21 cellular contexts compared by ENCODE assay signal in the genomic region with DNA sequence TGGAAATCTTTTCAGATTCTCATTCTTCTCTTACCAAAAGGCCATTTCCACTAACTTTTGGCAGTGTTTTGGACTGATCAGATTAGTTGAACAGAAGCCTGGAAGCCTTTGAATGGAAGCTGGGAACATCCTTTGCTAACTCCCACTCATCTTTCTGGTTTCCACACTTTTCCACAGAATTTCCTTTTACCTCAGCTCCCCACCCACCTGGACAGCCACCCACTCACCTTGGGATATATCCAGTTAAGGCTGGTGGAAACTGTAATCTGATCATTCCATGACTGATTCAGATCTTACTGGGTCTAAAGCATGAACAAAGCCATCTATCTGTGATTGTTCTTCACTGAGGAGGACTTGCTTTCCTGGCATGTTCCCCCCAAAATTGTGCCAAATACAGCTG.
"Had no signal": no experiment of that assay in that cellular context is flagged by ENCODE, and none has a peak within 500 bp of the region (broad histone marks: within the 10 kb centered on the region; RNA-seq: fewer than 3 reads in every experiment).

No MANE protein-coding gene starts in this region.

- H3K4me2 ChIP-seq: SK-N-SH had no signal

- H3K36me3 ChIP-seq: MG63 had no signal

- DNase-seq: Karpas-422, KG1, MG63, NCI-H1092, NCI-H1105 treated with DMSO at 0.1 percent for 48 hours, NCI-H1417 treated with DMSO at 0.1 percent for 48 hours, NCI-H187, NCI-H2029, NCI-H2081 treated with DMSO at 0.1 percent for 48 hours, NCI-H2171, NCI-H226, NCI-H446, NCI-H510A, NCI-H524 treated with DMSO at 0.1 percent for 48 hours, NCI-H69, NCI-H774, Right ventricle myocardium superior, RPMI8226, SK-N-SH, SW 1271 had no signal

- H3K27me3 ChIP-seq: MG63 had no signal

- H3K4me3 ChIP-seq: MG63 had no signal

- FAIRE-seq: RCC 7860 had no signal

- H3K9ac ChIP-seq: SK-N-SH had no signal

- H3K9me3 ChIP-seq: SK-N-SH had no signal
